In the genomic region with DNA sequence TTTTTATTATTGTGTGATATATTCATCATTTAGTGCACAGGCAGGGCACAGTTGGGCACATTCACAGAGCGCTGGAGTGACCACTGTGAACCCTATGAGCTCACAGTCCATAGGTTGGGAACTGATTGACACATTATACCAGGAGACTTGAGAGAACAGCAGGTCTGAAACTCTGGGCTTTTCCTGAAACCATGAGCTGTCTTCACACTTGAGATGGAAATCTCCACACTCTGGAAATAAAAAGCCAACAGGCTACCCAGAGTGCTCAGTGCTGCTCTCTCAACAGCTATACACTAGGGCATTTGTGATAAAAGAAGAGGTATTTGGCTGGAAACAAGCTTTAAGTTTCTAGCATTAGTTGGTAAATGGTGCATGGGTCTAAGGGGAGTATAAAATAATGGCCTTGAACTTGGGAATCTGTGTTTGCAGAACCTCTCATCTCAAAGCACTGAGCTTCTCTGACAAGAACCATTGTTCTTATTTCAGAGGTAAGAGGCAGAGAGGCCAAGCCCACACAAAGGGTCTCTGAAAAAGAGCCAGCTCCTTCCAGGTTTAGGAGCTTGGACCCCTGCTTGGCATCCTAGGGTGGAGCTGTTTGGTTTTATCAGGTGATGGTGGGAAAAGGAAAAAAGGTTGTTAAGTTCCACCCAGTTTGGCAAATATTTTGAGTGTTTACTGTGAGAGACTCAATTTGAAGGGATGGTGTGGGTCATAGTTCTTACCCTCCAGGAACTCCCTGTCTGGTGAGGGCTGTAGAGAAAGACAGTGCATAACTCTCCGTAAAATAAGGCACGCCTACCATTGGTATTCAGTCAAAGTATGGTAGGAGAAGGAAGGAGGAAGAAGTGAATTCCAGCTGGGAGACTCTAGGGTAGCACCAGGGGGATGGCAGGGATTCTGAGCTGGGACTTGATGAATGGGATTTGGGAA, we compare ENCODE assay signal across 12 cellular contexts. TPM values are rescaled to one million over a fixed set of nuclear protein-coding genes. Genes with fewer than 3 reads are reported as not detected.
A peak's percentile ranks its signal among the peaks of the same experiment; 100 is the strongest.
DNase-seq lines count a peak whose midpoint lies in the region; ATAC-seq, FAIRE-seq and TF ChIP-seq lines count a peak whose summit lies in the region.
"Had no signal": no experiment of that assay in that cellular context is flagged by ENCODE, and none has a peak within 500 bp of the region (broad histone marks: within the 10 kb centered on the region; RNA-seq: fewer than 3 reads in every experiment).

No MANE protein-coding gene starts in this region.

- no peak for TF ChIP-seq RAD21 in H1 (IDR thresholded peaks at IDR 0.05 in 1 of 2, conservative IDR thresholded peaks at IDR 0.05 in 1 of 2; ENCODE audit: low read depth in 2 of 2, low read length in 2 of 2)

- TF ChIP-seq CTCF in CD4-positive, alpha-beta T cell (IDR thresholded peaks at IDR 0.05) = no peak
- TF ChIP-seq CTCF in MM.1S (IDR thresholded peaks at IDR 0.05; ENCODE audit: low read length) (no peak), H1 (IDR thresholded peaks at IDR 0.05; ENCODE audit: control extremely low read depth in 1 of 3, insufficient read depth in 1 of 3, low read depth in 1 of 3, low read length in 3 of 3) (no peak), neural progenitor cell (IDR thresholded peaks at IDR 0.05) (no peak)

- no peaks in the 10 kb centered on the region for H3K23me2 ChIP-seq in H1 (ENCODE audit: low read depth, low read length)

- H3K9ac ChIP-seq in MM.1S (ENCODE audit: low read length) = peak overlapping the region; percentile 45; the same call in 1 of the 2 replicates
- no peak overlapping the region for H3K9ac ChIP-seq in H1 (replicated peaks in 1 of 4; ENCODE audit: extremely low read depth in 1 of 4, low read depth in 3 of 4, low read length in 3 of 4)
- H3K9ac ChIP-seq in neural progenitor cell = no peak overlapping the region
- H3K9ac ChIP-seq: GM23248 had no signal

- TF ChIP-seq EP300 in H1 (IDR thresholded peaks at IDR 0.05; ENCODE audit: borderline replicate concordance in 1 of 2, low read depth in 2 of 2, low read length in 2 of 2) = no peak

- H3K9me3 Mint-ChIP-seq in CD4-positive, alpha-beta T cell = no peaks in the 10 kb centered on the region
- no peaks in the 10 kb centered on the region for H3K9me3 Mint-ChIP-seq in neural progenitor cell

- no peak overlapping the region for H3K14ac ChIP-seq in H1 (ENCODE audit: insufficient read length)

- 92% methylated on average over 3 of the region's 3 CpGs; no CpG with 5 or more reads in 1 of the 2 experiments for WGBS in H1 (ENCODE audit: extremely low coverage in 1 of 2, insufficient coverage in 1 of 2, insufficient read length in 1 of 2, insufficient replicate concordance in 2 of 2, low coverage in 1 of 2, low lambda C conversion rate in 2 of 2, missing lambda C conversion rate in 1 of 2), 2 experiments
- WGBS in aorta, 2 donors = 91 to 95% methylated on average over 3 of the region's 3 CpGs

- H3K9me3 ChIP-seq in CD4-positive, alpha-beta T cell (ENCODE audit: control insufficient read depth, low read length) = no peaks in the 10 kb centered on the region
- H3K9me3 ChIP-seq in MM.1S (replicated peaks; ENCODE audit: insufficient read depth, low read length) (no peaks in the 10 kb centered on the region), H1 (ENCODE audit: insufficient read depth in 2 of 2, low read depth in 1 of 2, low read length in 1 of 2) (no peaks in the 10 kb centered on the region), neural progenitor cell (ENCODE audit: low read depth) (no peaks in the 10 kb centered on the region), aorta (ENCODE audit: control insufficient read depth, low read length) (no peaks in the 10 kb centered on the region)

- no peak overlapping the region for H3K27ac ChIP-seq in CD4-positive, alpha-beta T cell (ENCODE audit: low read depth, low read length)
- H3K27ac ChIP-seq in MM.1S (ENCODE audit: low read length) (peak overlapping the region; percentile 83; the same call in 1 of the 2 replicates), H1 (ENCODE audit: low read depth, low read length) (0 out of 2 replicates have a peak overlapping the region, but pooled peaks have one; percentile 43), neural progenitor cell (no peak overlapping the region), aorta (ENCODE audit: low read depth in 1 of 2, low read length in 2 of 2) (peak overlapping the region in 1 of 2 donors; percentile 48)
- H3K27ac ChIP-seq: GM23248 had no signal

- no peak overlapping the region for H2BK15ac ChIP-seq in H1 (ENCODE audit: low read length)

- no peaks in the 10 kb centered on the region for H3K27me3 ChIP-seq in CD4-positive, alpha-beta T cell (ENCODE audit: control insufficient read depth, insufficient read depth, low read length)
- H3K27me3 ChIP-seq in MM.1S (replicated peaks; ENCODE audit: insufficient read depth, low read length) (no peaks in the 10 kb centered on the region), H1 (replicated peaks in 1 of 4; ENCODE audit: control insufficient read depth in 3 of 4, extremely low read depth in 1 of 4, insufficient read depth in 3 of 4, low read length in 3 of 4) (no peaks in the 10 kb centered on the region), neural progenitor cell (no peaks in the 10 kb centered on the region), aorta (ENCODE audit: control insufficient read depth in 1 of 2, insufficient read depth in 2 of 2, low read length in 1 of 2) (no peaks in the 10 kb centered on the region)

- no peak overlapping the region for H3K23ac ChIP-seq in H1 (ENCODE audit: insufficient read length)

- H4K91ac ChIP-seq in H1 (replicated peaks; ENCODE audit: insufficient read length, low read length) = no peak overlapping the region

- H3K18ac ChIP-seq in H1 (ENCODE audit: extremely low read depth, low read length) = 0 out of 2 replicates have a peak overlapping the region, but pooled peaks have one; percentile 43

- no peak overlapping the region for H3K56ac ChIP-seq in H1 (replicated peaks; ENCODE audit: insufficient read length, low read depth, low read length)

- intact Hi-C loops in CD4-positive, alpha-beta T cell (cut with DNase I, micrococcal nuclease) = no loop called here
- intact Hi-C loops in aorta (cut with DNase I) = no loop called here

- no peak for FAIRE-seq in H1 (lab: Jason Lieb, UNC)

- H3K36me3 ChIP-seq in MM.1S (replicated peaks; ENCODE audit: insufficient read depth, low read length) (peaks cover 9% of the 10 kb centered on the region; the same call in 1 of the 2 replicates), H1 (ENCODE audit: control insufficient read depth in 2 of 4, insufficient read depth in 4 of 4, low read length in 3 of 4) (no peaks in the 10 kb centered on the region), neural progenitor cell (no peaks in the 10 kb centered on the region), aorta (ENCODE audit: control insufficient read depth in 1 of 2, insufficient read depth in 2 of 2, low read length in 1 of 2) (no peaks in the 10 kb centered on the region)

- no peak for DNase-seq in CD4-positive, alpha-beta T cell
- DNase-seq in MM.1S (no peak), H1 (ENCODE audit: low read depth in 1 of 2, low spot score in 2 of 2) (no peak), neural progenitor cell (ENCODE audit: low spot score) (no peak), NCI-H748 treated with DMSO at 0.1 percent for 48 hours (lab: John Stamatoyannopoulos, UW) (no peak), aorta (no peak), COLO829 (ENCODE audit: low spot score) (no peak)
- DNase-seq: activated CD4-positive, alpha-beta T cell treated with anti-CD3 and anti-CD28 coated beads, Interleukin-2, amount 50 U/mL, for 1 hour; central memory CD4-positive, alpha-beta T cell; GM23248; left ventricle myocardium superior had no signal

- no peak overlapping the region for H4K8ac ChIP-seq in H1 (ENCODE audit: extremely low read depth, insufficient read depth, low read length)

- H3K4me3 ChIP-seq in MM.1S (ENCODE audit: low read length) = peak overlapping the region; percentile 26
- H3K4me3 ChIP-seq in H1 (ENCODE audit: extremely low read depth in 1 of 4, insufficient read depth in 2 of 4, low read depth in 3 of 4, low read length in 4 of 4) = no peak overlapping the region
- H3K4me3 ChIP-seq in neural progenitor cell = no peak overlapping the region
- no peak overlapping the region for H3K4me3 ChIP-seq in aorta (ENCODE audit: low read length in 2 of 2)
- H3K4me3 ChIP-seq: GM23248 had no signal

- no peak overlapping the region for H2AK5ac ChIP-seq in H1 (ENCODE audit: low read depth, low read length)

- H2BK12ac ChIP-seq in H1 (ENCODE audit: low read depth, low read length) = no peak overlapping the region

- H3K4me1 ChIP-seq in MM.1S (ENCODE audit: low read length) = peaks cover 88% of the 10 kb centered on the region
- H3K4me1 ChIP-seq in H1 (replicated peaks in 1 of 4; ENCODE audit: control insufficient read depth in 3 of 4, insufficient read depth in 4 of 4, low read length in 3 of 4) = peaks cover 0 to 10% (median 2%) of the 10 kb centered on the region in 4 experiments; a peak in 2 of 7 replicates
- peaks cover 13% of the 10 kb centered on the region for H3K4me1 ChIP-seq in neural progenitor cell
- H3K4me1 ChIP-seq in aorta (ENCODE audit: control insufficient read depth in 1 of 2, insufficient read depth in 2 of 2, low read length in 2 of 2) = peaks cover 10 to 20% of the 10 kb centered on the region in 2 donors

- no peak overlapping the region for H2BK120ac ChIP-seq in H1 (replicated peaks; ENCODE audit: low read depth, low read length)

- CTCF ChIA-PET in CD4-positive, alpha-beta T cell (lab: Charles Lee) = interaction anchor here (0.8 kb wide), 1 partner anchor 16 kb away, joined by 6 read pairs; no protein-coding TSS in a partner anchor
- CTCF ChIA-PET in H1 (lab: Charles Lee; ENCODE audit: partially characterized antibody) = interaction anchor here (0.9 to 2.4 kb wide), 8 partner anchors 7 to 124 kb away, joined by 3 to 19 read pairs (median 4); no protein-coding TSS in a partner anchor

- H4K20me1 ChIP-seq in MM.1S (ENCODE audit: insufficient read depth, low read length) (no peaks in the 10 kb centered on the region), H1 (replicated peaks in 1 of 2; ENCODE audit: control insufficient read depth in 1 of 2, insufficient read depth in 2 of 2, low read length in 2 of 2) (peaks cover 0 to 29% of the 10 kb centered on the region in 2 experiments), neural progenitor cell (ENCODE audit: low read depth) (peaks cover 78% of the 10 kb centered on the region)

- H3K36me3 Mint-ChIP-seq in CD4-positive, alpha-beta T cell (ENCODE audit: low read depth) = peaks cover 6% of the 10 kb centered on the region
- peaks cover 5% of the 10 kb centered on the region for H3K36me3 Mint-ChIP-seq in neural progenitor cell

- peak overlapping the region; percentile 68 for H3K4me2 ChIP-seq in MM.1S (ENCODE audit: low read depth, low read length)
- peak overlapping the region; percentile 34 to 44; a peak in 3 of 4 replicates for H3K4me2 ChIP-seq in H1 (ENCODE audit: insufficient read depth in 1 of 2, low read depth in 2 of 2, low read length in 2 of 2)
- H3K4me2 ChIP-seq in neural progenitor cell = no peak overlapping the region

- peaks cover 75% of the 10 kb centered on the region for H3F3A ChIP-seq in MM.1S (ENCODE audit: insufficient read depth, low read length)
- no peaks in the 10 kb centered on the region for H3F3A ChIP-seq in neural progenitor cell (ENCODE audit: low read depth)

- H2BK20ac ChIP-seq in H1 (ENCODE audit: low read length) = no peak overlapping the region

- no peak for TF ChIP-seq POLR2A in H1 (IDR thresholded peaks at IDR 0.05; ENCODE audit: control extremely low read depth in 1 of 2, low read depth in 2 of 2, low read length in 2 of 2)

- H3K79me2 ChIP-seq in MM.1S (ENCODE audit: low read length) = peaks cover 100% of the 10 kb centered on the region
- H3K79me2 ChIP-seq in H1 (ENCODE audit: control insufficient read depth in 1 of 2, insufficient read depth in 2 of 2, low read length in 2 of 2) = peaks cover 3 to 75% of the 10 kb centered on the region in 2 experiments; a peak in 2 of 4 replicates
- H3K79me2 ChIP-seq in neural progenitor cell (ENCODE audit: low read depth) = peaks cover 86% of the 10 kb centered on the region

- H3K4ac ChIP-seq in H1 (replicated peaks; ENCODE audit: insufficient read length, low read depth, low read length) = no peak overlapping the region

- H3K79me1 ChIP-seq in H1 (ENCODE audit: low read depth, low read length) = peaks cover 32% of the 10 kb centered on the region

- no peak overlapping the region for H3K4me3 Mint-ChIP-seq in CD4-positive, alpha-beta T cell
- H3K4me3 Mint-ChIP-seq in neural progenitor cell = no peak overlapping the region

- ATAC-seq in CD4-positive, alpha-beta T cell (ENCODE audit: poor library complexity) = no peak
- no peak for ATAC-seq in aorta (ENCODE audit: low FRiP score)
- no peak for ATAC-seq in HG02981 (IDR thresholded peaks at IDR 0.05; ENCODE audit: unreplicated experiment)
- ATAC-seq: left ventricle myocardium superior had no signal

- no peak overlapping the region for H2AFZ ChIP-seq in MM.1S (ENCODE audit: low read length)
- no peak overlapping the region for H2AFZ ChIP-seq in H1 (ENCODE audit: low read length)
- H2AFZ ChIP-seq in neural progenitor cell (replicated peaks) = no peak overlapping the region
- H2AFZ ChIP-seq: GM23248 had no signal

- H3K9me2 ChIP-seq in MM.1S (replicated peaks; ENCODE audit: insufficient read depth, low read length) = no peaks in the 10 kb centered on the region

- peaks cover 76% of the 10 kb centered on the region for H3K4me1 Mint-ChIP-seq in CD4-positive, alpha-beta T cell (ENCODE audit: low read depth)
- H3K4me1 Mint-ChIP-seq in neural progenitor cell = peaks cover 65% of the 10 kb centered on the region

- no peak overlapping the region for H4K5ac ChIP-seq in H1 (ENCODE audit: insufficient read length, low read depth, low read length)

- H2BK5ac ChIP-seq in H1 (ENCODE audit: low read depth, low read length) = no peak overlapping the region

- H3K27me3 Mint-ChIP-seq in CD4-positive, alpha-beta T cell = no peaks in the 10 kb centered on the region
- peaks cover 2% of the 10 kb centered on the region for H3K27me3 Mint-ChIP-seq in neural progenitor cell (ENCODE audit: insufficient read depth, low read depth)

- peak overlapping the region; percentile 26 for H3K27ac Mint-ChIP-seq in CD4-positive, alpha-beta T cell
- peak overlapping the region; percentile 67 for H3K27ac Mint-ChIP-seq in neural progenitor cell

- POLR2A ChIA-PET in CD4-positive, alpha-beta T cell (lab: Charles Lee) = interaction anchor here (1.9 kb wide), 1 partner anchor 15 kb away, joined by 5 read pairs; a partner anchor contains a TSS
- POLR2A ChIA-PET in H1 (lab: Charles Lee; ENCODE audit: partially characterized antibody) = interaction anchor here (0.8 to 3.2 kb wide), 8 partner anchors 8 to 286 kb away, joined by 3 to 21 read pairs (median 3); a partner anchor contains a TSS

RNA-seq across cellular contexts. Expression of a gene that starts 14.5 kb away (rescaled TPM):
- total RNA-seq in CD4-positive, alpha-beta T cell = 10 to 100 TPM; 44.2 to 49.3 TPM
- total RNA-seq in H1 (2021; fragmentation: NEBNext Ultra II Directional; extraction: Animal tissue kit (Norgen Biotek cat#: 25700)) = 66.3 and 67.8 TPM in 2 replicates
- polyA plus RNA-seq in H1 (2011; rRNA removed) (36.6 and 38.6 TPM in 2 replicates), aorta (100 to 1,000 TPM; 149 to 194 TPM)
- 48.6 TPM for polyA plus RNA-seq in H1 (2011; cell fraction: cytosol; rRNA removed)
- polyA plus RNA-seq in H1 (2011; cell fraction: nucleus; rRNA removed) = 20.5 TPM
- 76.9 to 86.3 TPM (median 81.8 TPM) in 4 replicates for polyA plus RNA-seq in H1 (2012, experiment 1 of 2)
- 40.9 TPM for polyA plus RNA-seq in H1 (2012, experiment 2 of 2)
- polyA plus RNA-seq in H1 (2013, experiment 1 of 2) = 48.0 TPM
- 51.2 TPM for polyA plus RNA-seq in H1 (2013, experiment 2 of 2)
- 9.7 and 10.7 TPM in 2 replicates for polyA minus RNA-seq in H1 (2011; rRNA and poly(A)+ RNA removed)
- polyA minus RNA-seq in H1 (2011; cell fraction: cytosol; rRNA and poly(A)+ RNA removed) = 23.8 TPM
- 10.0 TPM for polyA minus RNA-seq in H1 (2011; cell fraction: nucleus; rRNA and poly(A)+ RNA removed)
- total RNA-seq in neural progenitor cell (ENCODE audit: low replicate concordance) (40.7 and 51.4 TPM in 2 replicates), aorta (100 to 1,000 TPM in 1 of 2 donors, 10 to 100 TPM in 1; 96.6 to 107 TPM)

Comparison
In these comparisons a context has a peak if more than half of its experiments do, and no peak if none do; other contexts are left out.
1. H3K27ac ChIP-seq: peak in MM.1S (single experiment) and H1 (single experiment); none in CD4-positive, alpha-beta T cell (single experiment) and neural progenitor cell (single experiment).